26 cellular contexts compared by ENCODE assay signal in genomic region chr6:151535476-151536279, GRCh38. TPM values are rescaled to one million over a fixed set of nuclear protein-coding genes. Genes with fewer than 3 reads are reported as not detected.
"Had no signal": no experiment of that assay in that cellular context is flagged by ENCODE, and none has a peak within 500 bp of the region (broad histone marks: within the 10 kb centered on the region; RNA-seq: fewer than 3 reads in every experiment).

No MANE protein-coding gene starts in this region.

- H3K4me3 ChIP-seq: esophagus muscularis mucosa, gastrocnemius medialis, left lung, lower lobe of right lung, smooth muscle cell, upper lobe of left lung had no signal

- H3K9me3 ChIP-seq: gastrocnemius medialis had no signal

- H3K27ac ChIP-seq: esophagus muscularis mucosa, gastrocnemius medialis, left lung, lower lobe of right lung, upper lobe of left lung had no signal

- H3K4me1 ChIP-seq: esophagus muscularis mucosa, gastrocnemius medialis, left lung, lower lobe of right lung, upper lobe of left lung had no signal

- DNase-seq: activated CD4-positive, alpha-beta memory T cell treated with anti-CD3 and anti-CD28 coated beads, Interleukin-2, amount 10 ng/mL, durations not matched to agents 7 days and 5 days; activated CD4-positive, alpha-beta T cell treated with anti-CD3 and anti-CD28 coated beads for 1 hour; activated CD4-positive, alpha-beta T cell treated with anti-CD3 and anti-CD28 coated beads, Interleukin-2, amount 10 ng/mL, durations not matched to agents 7 days and 5 days; activated CD8-positive, alpha-beta memory T cell treated with anti-CD3 and anti-CD28 coated beads, Interleukin-2, amount 50 U/mL, for 48 hours; activated naive CD8-positive, alpha-beta T cell treated with anti-CD3 and anti-CD28 coated beads, Interleukin-2, amount 50 U/mL, for 24 hours; activated T-cell treated with anti-CD3 and anti-CD28 coated beads, Interleukin-2, amount 50 U/mL, for 24 hours; effector CD4-positive, alpha-beta T cell; gastrocnemius medialis; glutamatergic neuron; left lung; lower lobe of right lung; mesenchymal stem cell; posterior cingulate gyrus; right cardiac atrium; stimulated activated CD4-positive, alpha-beta T cell treated with anti-CD3 and anti-CD28 coated beads, Interleukin-15, amount 100 ng/mL, for 24 hours; stimulated activated CD4-positive, alpha-beta T cell treated with anti-CD3 and anti-CD28 coated beads, Interleukin-2, amount 100 ng/mL, for 24 hours; stimulated activated naive CD4-positive, alpha-beta T cell; SW 1271; T-helper 9 cell; upper lobe of left lung had no signal

- H3K4me2 ChIP-seq: smooth muscle cell had no signal

- H3K36me3 ChIP-seq: esophagus muscularis mucosa, gastrocnemius medialis, left lung, lower lobe of right lung, upper lobe of left lung had no signal

- ATAC-seq: activated naive CD8-positive, alpha-beta T cell treated with anti-CD3 and anti-CD28 coated beads, Interleukin-2, amount 50 U/mL, for 24 hours; gastrocnemius medialis; left lung; lower lobe of right lung; natural killer cell treated with Interleukin-12 subunit alpha and Interleukin-12 subunit beta and Interleukin-15 and Interleukin-18, amount 100 ng/mL, for 72 hours; right cardiac atrium had no signal

- H3K27me3 ChIP-seq: esophagus muscularis mucosa, gastrocnemius medialis, left lung, upper lobe of left lung had no signal

RNA-seq across cellular contexts. Expression of gene CCDC170, which starts 41.9 kb away (rescaled TPM):
- total RNA-seq: activated CD4-positive, alpha-beta memory T cell treated with anti-CD3 and anti-CD28 coated beads, Interleukin-2, amount 10 ng/mL, durations not matched to agents 7 days and 5 days; activated CD4-positive, alpha-beta T cell treated with anti-CD3 and anti-CD28 coated beads, Interleukin-2, amount 10 ng/mL, durations not matched to agents 7 days and 5 days; activated T-helper 2 cell treated with anti-CD3 and anti-CD28 coated beads, Interferon-gamma antibody, Interleukin-2, Interleukin-4, amounts not matched to agents 10 μg/mL and 5 μg/mL and 100 μg/mL, durations not matched to agents 14 hours and 24 hours and 36 hours; bronchial epithelial cell; dermis blood vessel endothelial cell; natural killer cell treated with Interleukin-12 subunit alpha and Interleukin-12 subunit beta and Interleukin-15 and Interleukin-18, amount 100 ng/mL, for 72 hours had no signal
